In genomic region chr16:83849434-83849833, GRCh38 we compare ENCODE assay signal across 20 cellular contexts.
"Had no signal": no experiment of that assay in that cellular context is flagged by ENCODE, and none has a peak within 500 bp of the region (broad histone marks: within the 10 kb centered on the region; RNA-seq: fewer than 3 reads in every experiment).

No MANE protein-coding gene starts in this region.

- H3K4me3 Mint-ChIP-seq: activated CD4-positive, alpha-beta T cell treated with anti-CD3 and anti-CD28 coated beads, Interleukin-2, amount 10 ng/mL, durations not matched to agents 7 days and 5 days; activated CD8-positive, alpha-beta memory T cell treated with anti-CD3 and anti-CD28 coated beads, Interleukin-2, amount 10 ng/mL, durations not matched to agents 7 days and 5 days; activated CD8-positive, alpha-beta T cell treated with anti-CD3 and anti-CD28 coated beads for 36 hours; central memory CD8-positive, alpha-beta T cell; naive B cell; T-cell; T-helper 2 cell treated with Interferon-gamma antibody and Interleukin-4, amounts not matched to agents 5 μg/mL and 100 μg/mL, for 36 hours had no signal

- H3K36me3 ChIP-seq: ascending aorta, colonic mucosa, upper lobe of left lung had no signal

- H3K4me1 ChIP-seq: ascending aorta, colonic mucosa had no signal

- H3K36me3 Mint-ChIP-seq: activated CD8-positive, alpha-beta memory T cell treated with anti-CD3 and anti-CD28 coated beads, Interleukin-2, amount 10 ng/mL, durations not matched to agents 7 days and 5 days; naive B cell; T-cell had no signal

- H3K9me3 ChIP-seq: ascending aorta, colonic mucosa, upper lobe of left lung had no signal

- H3K27ac Mint-ChIP-seq: activated CD4-positive, alpha-beta T cell treated with anti-CD3 and anti-CD28 coated beads, Interleukin-2, amount 10 ng/mL, durations not matched to agents 7 days and 5 days; activated CD8-positive, alpha-beta memory T cell treated with anti-CD3 and anti-CD28 coated beads, Interleukin-2, amount 10 ng/mL, durations not matched to agents 7 days and 5 days; activated CD8-positive, alpha-beta T cell treated with anti-CD3 and anti-CD28 coated beads for 36 hours; T-cell; T-helper 2 cell treated with Interferon-gamma antibody and Interleukin-4, amounts not matched to agents 5 μg/mL and 100 μg/mL, for 36 hours had no signal

- H3K9me3 Mint-ChIP-seq: activated CD4-positive, alpha-beta T cell treated with anti-CD3 and anti-CD28 coated beads, Interleukin-2, amount 10 ng/mL, durations not matched to agents 7 days and 5 days; activated CD8-positive, alpha-beta T cell treated with anti-CD3 and anti-CD28 coated beads for 36 hours; central memory CD8-positive, alpha-beta T cell; naive B cell; T-cell; T-helper 2 cell treated with Interferon-gamma antibody and Interleukin-4, amounts not matched to agents 5 μg/mL and 100 μg/mL, for 36 hours had no signal

- H3K27ac ChIP-seq: ascending aorta, colonic mucosa, dorsolateral prefrontal cortex, hepatocyte, upper lobe of left lung, VCaP had no signal

- DNase-seq: activated CD4-positive, alpha-beta T cell treated with anti-CD3 and anti-CD28 coated beads, Interleukin-2, amount 10 ng/mL, durations not matched to agents 7 days and 5 days; activated CD4-positive, CD25-positive, alpha-beta regulatory T cell treated with anti-CD3 and anti-CD28 coated beads, Interleukin-2, amount 50 U/mL, for 72 hours; activated CD8-positive, alpha-beta memory T cell treated with anti-CD3 and anti-CD28 coated beads, Interleukin-2, amount 10 ng/mL, durations not matched to agents 7 days and 5 days; activated CD8-positive, alpha-beta T cell treated with anti-CD3 and anti-CD28 coated beads for 36 hours; activated effector memory CD4-positive, alpha-beta T cell treated with anti-CD3 and anti-CD28 coated beads, Interleukin-2, amount 50 U/mL, for 16 hours; activated naive CD4-positive, alpha-beta T cell treated with anti-CD3 and anti-CD28 coated beads, Interleukin-2, amount 50 U/mL, for 16 hours; activated T-cell treated with anti-CD3 and anti-CD28 coated beads for 4 hours; colonic mucosa; dorsolateral prefrontal cortex; naive B cell; stimulated activated CD4-positive, alpha-beta T cell treated with anti-CD3 and anti-CD28 coated beads, Interleukin-12 subunit alpha, Interleukin-12 subunit beta, amount 100 ng/mL, for 4 hours; stimulated activated CD4-positive, alpha-beta T cell treated with anti-CD3 and anti-CD28 coated beads, Interleukin-4, amount 100 ng/mL, for 4 hours; stimulated activated naive CD8-positive, alpha-beta T cell treated with anti-CD3 and anti-CD28 coated beads, Interleukin-15, Interleukin-2, amounts not matched to agents 100 U/mL and 50 U/mL, for 24 hours; T-cell; upper lobe of left lung had no signal

- H3K4me3 ChIP-seq: ascending aorta, colonic mucosa, dorsolateral prefrontal cortex, hepatocyte, upper lobe of left lung had no signal

- H3K4me1 Mint-ChIP-seq: activated CD4-positive, alpha-beta T cell treated with anti-CD3 and anti-CD28 coated beads, Interleukin-2, amount 10 ng/mL, durations not matched to agents 7 days and 5 days; activated CD8-positive, alpha-beta memory T cell treated with anti-CD3 and anti-CD28 coated beads, Interleukin-2, amount 10 ng/mL, durations not matched to agents 7 days and 5 days; central memory CD8-positive, alpha-beta T cell; T-cell had no signal

- ATAC-seq: activated CD8-positive, alpha-beta memory T cell treated with anti-CD3 and anti-CD28 coated beads, Interleukin-2, amount 10 ng/mL, durations not matched to agents 7 days and 5 days; activated CD8-positive, alpha-beta T cell treated with anti-CD3 and anti-CD28 coated beads for 36 hours; stimulated activated naive CD8-positive, alpha-beta T cell treated with anti-CD3 and anti-CD28 coated beads, Interleukin-15, Interleukin-2, amounts not matched to agents 100 U/mL and 50 U/mL, for 24 hours; T-cell had no signal

- H3K27me3 ChIP-seq: ascending aorta, colonic mucosa, dorsolateral prefrontal cortex, hepatocyte, upper lobe of left lung had no signal
